Comparison of ENCODE assay signal across 11 cellular contexts in the genomic region with DNA sequence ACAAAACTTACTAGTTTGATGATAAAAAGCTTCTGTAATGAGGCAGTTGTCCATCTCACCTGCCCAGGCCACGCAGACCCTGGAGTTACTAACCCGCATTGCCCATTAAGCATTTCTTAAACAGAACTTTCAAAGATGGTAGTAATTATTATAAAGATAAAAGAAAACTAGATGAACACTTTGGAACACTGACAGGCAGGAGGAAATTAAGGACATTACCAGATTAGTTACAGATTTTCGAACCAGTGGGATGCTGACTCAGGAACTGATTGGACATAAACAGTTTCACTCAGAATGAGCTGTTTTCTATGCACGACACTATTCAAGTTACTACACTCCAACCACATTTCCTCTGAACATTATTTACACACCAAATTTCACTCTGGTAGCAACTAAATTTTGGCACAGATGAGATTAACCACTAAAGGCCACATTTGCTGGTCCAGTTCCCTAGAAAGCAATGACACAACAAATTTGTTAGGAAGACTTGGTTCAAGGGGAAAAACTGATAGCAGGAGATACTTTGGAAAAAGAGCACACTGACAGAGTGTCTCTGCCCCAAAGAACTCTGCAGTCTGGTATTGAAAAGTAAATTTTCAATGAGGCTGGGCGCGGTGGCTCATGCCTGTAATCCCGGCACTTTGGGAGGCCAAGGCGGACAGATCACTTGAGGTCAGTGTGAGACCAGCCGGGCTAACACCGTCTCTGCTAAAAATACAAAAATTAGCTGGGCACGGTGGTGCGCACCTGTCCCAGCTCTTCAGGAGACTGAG. TPM values are rescaled to one million over a fixed set of nuclear protein-coding genes. Genes with fewer than 3 reads are reported as not detected.
DNase-seq lines count a peak whose midpoint lies in the region; ATAC-seq, FAIRE-seq and TF ChIP-seq lines count a peak whose summit lies in the region.
"Had no signal": no experiment of that assay in that cellular context is flagged by ENCODE, and none has a peak within 500 bp of the region (broad histone marks: within the 10 kb centered on the region; RNA-seq: fewer than 3 reads in every experiment).

No MANE protein-coding gene starts in this region.

- H3K4me2 ChIP-seq in HepG2 (ENCODE audit: low read depth, low read length), result no peak overlapping the region

- DNase-seq in AG09309 (ENCODE audit: low read depth), result peak; percentile 43
- DNase-seq in activated CD8-positive, alpha-beta memory T cell treated with anti-CD3 and anti-CD28 coated beads, Interleukin-2, amount 10 ng/mL, durations not matched to agents 7 days and 5 days, result peak; percentile 35
- no peak for DNase-seq in HepG2 (ENCODE audit: low spot score)
- DNase-seq in NCI-H345 (lab: John Stamatoyannopoulos, UW), result no peak
- no peak for DNase-seq in colonic mucosa
- no peak for DNase-seq in dermis blood vessel endothelial cell
- no peak for DNase-seq in NCI-H1417 treated with DMSO at 0.1 percent for 48 hours (lab: John Stamatoyannopoulos, UW)
- DNase-seq: left ventricle myocardium inferior; NCI-H2171 treated with DMSO at 0.1 percent for 48 hours; stimulated activated CD4-positive, alpha-beta T cell treated with anti-CD3 and anti-CD28 coated beads, Interleukin-4, amount 100 ng/mL, for 4 hours had no signal

- peak overlapping the region; percentile 53 for H3K27ac Mint-ChIP-seq in activated CD8-positive, alpha-beta memory T cell treated with anti-CD3 and anti-CD28 coated beads, Interleukin-2, amount 10 ng/mL, durations not matched to agents 7 days and 5 days

- CTCF ChIA-PET in activated CD8-positive, alpha-beta memory T cell treated with anti-CD3 and anti-CD28 coated beads, Interleukin-2, amount 10 ng/mL, durations not matched to agents 7 days and 5 days (lab: Charles Lee), result interaction anchor here (0.8 to 5.2 kb wide), 5 partner anchors 9 to 101 kb away, joined by 3 to 28 read pairs (median 4); a partner anchor contains a TSS
- CTCF ChIA-PET in HepG2 (lab: Yijun Ruan, JAX; ENCODE audit: low intra/inter-chr PET ratio, low total read pairs), result no interaction called here

- POLR2A ChIA-PET in HepG2 (lab: Yijun Ruan, JAX), result interaction anchor here (1.0 to 23.6 kb wide), 12 partner anchors 8 to 247 kb away, joined by 3 to 319 read pairs (median 10); a partner anchor contains a TSS

- H3K9me3 ChIP-seq in HepG2 (ENCODE audit: low read length) (no peaks in the 10 kb centered on the region), colonic mucosa (no peaks in the 10 kb centered on the region)
- H3K9me3 ChIP-seq: left ventricle myocardium inferior had no signal

- intact Hi-C loops in HepG2 (cut with micrococcal nuclease; ENCODE audit: unreplicated experiment) (no loop called here), colonic mucosa (cut with DNase I) (loop anchor here (10.0 kb wide), 1 partner anchor 237 kb away; no protein-coding TSS in a partner anchor)

- FAIRE-seq in HepG2 (lab: Jason Lieb, UNC), result no peak

- H3K4me3 ChIP-seq in AG09309 (ENCODE audit: control insufficient read depth, low read depth, low read length) (no peak overlapping the region), HepG2 (replicated peaks in 1 of 3; ENCODE audit: insufficient read depth in 1 of 3, low read depth in 2 of 3, low read length in 3 of 3) (no peak overlapping the region), colonic mucosa (no peak overlapping the region)
- H3K4me3 ChIP-seq: left ventricle myocardium inferior had no signal

- WGBS in HepG2 (ENCODE audit: low lambda C conversion rate), result 97% methylated on average over 12 of the region's 12 CpGs

- no peaks in the 10 kb centered on the region for H3K27me3 Mint-ChIP-seq in activated CD8-positive, alpha-beta memory T cell treated with anti-CD3 and anti-CD28 coated beads, Interleukin-2, amount 10 ng/mL, durations not matched to agents 7 days and 5 days

- H3K79me2 ChIP-seq in HepG2 (ENCODE audit: insufficient read depth, low read length), result peaks cover 36% of the 10 kb centered on the region

- H3K9me3 Mint-ChIP-seq in activated CD8-positive, alpha-beta memory T cell treated with anti-CD3 and anti-CD28 coated beads, Interleukin-2, amount 10 ng/mL, durations not matched to agents 7 days and 5 days (ENCODE audit: low read depth), result no peaks in the 10 kb centered on the region

- peak; percentile 55; the same call in 1 of the 2 replicates for TF ChIP-seq RAD21 in HepG2 (CRISPR knock-in tag; IDR thresholded peaks at IDR 0.05)

- TF ChIP-seq CTCF in AG09309 (IDR thresholded peaks at IDR 0.05; ENCODE audit: control insufficient read depth, insufficient read depth, low read depth, low read length, missing control alignments) (no peak), HepG2 (CRISPR knock-in tag; IDR thresholded peaks at IDR 0.05) (no peak), colonic mucosa (IDR thresholded peaks at IDR 0.05) (no peak)

- BruUV-seq in HepG2 (replicated peaks; lab: Mats Ljungman, UMichigan), result no TSS peak

- H3K4me1 ChIP-seq in HepG2 (ENCODE audit: insufficient read depth, low read length), result peaks cover 25% of the 10 kb centered on the region
- no peaks in the 10 kb centered on the region for H3K4me1 ChIP-seq in colonic mucosa

- H2AFZ ChIP-seq in HepG2 (ENCODE audit: low read length), result no peak overlapping the region

- peaks cover 19 to 50% of the 10 kb centered on the region in 2 experiments for H3K36me3 ChIP-seq in HepG2 (replicated peaks in 1 of 2; ENCODE audit: control insufficient read depth in 1 of 2, insufficient read depth in 2 of 2, low read length in 2 of 2)
- H3K36me3 ChIP-seq in colonic mucosa, result peaks cover 28% of the 10 kb centered on the region

- TF ChIP-seq EP300 in HepG2 (IDR thresholded peaks at IDR 0.05; ENCODE audit: low read depth in 2 of 2, low read length in 2 of 2), result no peak
- TF ChIP-seq EP300 in HepG2 (CRISPR knock-in tag; IDR thresholded peaks at IDR 0.05; ENCODE audit: borderline replicate concordance), result no peak

- H3K27me3 ChIP-seq in HepG2 (ENCODE audit: control insufficient read depth in 1 of 2, insufficient read depth in 2 of 2, low read length in 2 of 2), result no peaks in the 10 kb centered on the region; a peak in 1 of 5 replicates
- H3K27me3 ChIP-seq in colonic mucosa, result no peaks in the 10 kb centered on the region

- peaks cover 46% of the 10 kb centered on the region for H3K36me3 Mint-ChIP-seq in activated CD8-positive, alpha-beta memory T cell treated with anti-CD3 and anti-CD28 coated beads, Interleukin-2, amount 10 ng/mL, durations not matched to agents 7 days and 5 days

- H3K9ac ChIP-seq in HepG2 (ENCODE audit: insufficient read depth, low read depth, low read length) (no peak overlapping the region), colonic mucosa (ENCODE audit: low read depth in 2 of 2, low read length in 2 of 2) (no peak overlapping the region)

- in situ Hi-C loops in HepG2 (cut with HindIII; ENCODE audit: extremely low pct_ligation_motif_present, low pct_unique_long_range_greater_than_20kb), result no loop called here

- peaks cover 48% of the 10 kb centered on the region for H4K20me1 ChIP-seq in HepG2 (ENCODE audit: insufficient read depth, low read length)

- TF ChIP-seq POLR2A in GM19193 (IDR thresholded peaks at IDR 0.05; ENCODE audit: extremely low read depth, insufficient read depth, insufficient read length) (peak; percentile 26), HepG2 (IDR thresholded peaks at IDR 0.05; ENCODE audit: insufficient read depth in 1 of 2, low read depth in 2 of 2, low read length in 2 of 2) (peak in 1 of 2 experiments; percentile 57)

- peaks cover 48% of the 10 kb centered on the region for H3K4me1 Mint-ChIP-seq in activated CD8-positive, alpha-beta memory T cell treated with anti-CD3 and anti-CD28 coated beads, Interleukin-2, amount 10 ng/mL, durations not matched to agents 7 days and 5 days

- peak overlapping the region; percentile 26 for H3K27ac ChIP-seq in HepG2 (ENCODE audit: extremely low read length, insufficient read depth, low read length)
- H3K27ac ChIP-seq in colonic mucosa, result no peak overlapping the region
- H3K27ac ChIP-seq: left ventricle myocardium inferior had no signal

- H3K4me3 Mint-ChIP-seq in activated CD8-positive, alpha-beta memory T cell treated with anti-CD3 and anti-CD28 coated beads, Interleukin-2, amount 10 ng/mL, durations not matched to agents 7 days and 5 days, result peak overlapping the region; percentile 14

- no peak for ATAC-seq in activated CD8-positive, alpha-beta memory T cell treated with anti-CD3 and anti-CD28 coated beads, Interleukin-2, amount 10 ng/mL, durations not matched to agents 7 days and 5 days
- ATAC-seq in HepG2, result no peak

RNA-seq across cellular contexts. Expression of a gene that starts 3.0 kb away (rescaled TPM):
- total RNA-seq in activated CD8-positive, alpha-beta memory T cell treated with anti-CD3 and anti-CD28 coated beads, Interleukin-2, amount 10 ng/mL, durations not matched to agents 7 days and 5 days, result 100 to 1,000 TPM; 115 to 122 TPM
- total RNA-seq in HepG2 (2016; rRNA removed; fragmentation: Illumina TruSeq; extraction: Trizol) (636 and 726 TPM in 2 replicates), colonic mucosa (100 to 1,000 TPM; 189 to 268 TPM), dermis blood vessel endothelial cell (104 and 241 TPM in 2 replicates)
- 328 and 530 TPM in 2 replicates for total RNA-seq in HepG2 (2016; cell fraction: cytosol; rRNA removed; fragmentation: Illumina TruSeq; extraction: Trizol; ENCODE audit: low read depth)
- total RNA-seq in HepG2 (2016; cell fraction: insoluble cytoplasmic fraction; rRNA removed; fragmentation: Illumina TruSeq; extraction: Trizol), result 687 and 846 TPM in 2 replicates
- 460 and 632 TPM in 2 replicates for total RNA-seq in HepG2 (2016; cell fraction: membrane; rRNA removed; fragmentation: Illumina TruSeq; extraction: Trizol)
- total RNA-seq in HepG2 (2016; cell fraction: nucleus; rRNA removed; fragmentation: Illumina TruSeq; extraction: Trizol), result 223 and 226 TPM in 2 replicates
- 688 and 755 TPM in 2 replicates for polyA plus RNA-seq in HepG2 (2011; rRNA removed)
- polyA plus RNA-seq in HepG2 (2011; cell fraction: cytosol; rRNA removed), result 1,254 and 1,646 TPM in 2 replicates
- 503 and 546 TPM in 2 replicates for polyA plus RNA-seq in HepG2 (2011; cell fraction: nucleus; rRNA removed)
- polyA plus RNA-seq in HepG2 (2012), result 282 and 451 TPM in 2 replicates
- polyA plus RNA-seq in HepG2 (2016; cell fraction: cytosol; fragmentation: Illumina TruSeq; extraction: Trizol; ENCODE audit: low read depth), result 292 and 453 TPM in 2 replicates
- 479 and 541 TPM in 2 replicates for polyA plus RNA-seq in HepG2 (2016; cell fraction: insoluble cytoplasmic fraction; fragmentation: Illumina TruSeq; extraction: Trizol; ENCODE audit: low read depth)
- 317 and 387 TPM in 2 replicates for polyA plus RNA-seq in HepG2 (2016; cell fraction: membrane; fragmentation: Illumina TruSeq; extraction: Trizol; ENCODE audit: low read depth)
- 282 and 344 TPM in 2 replicates for polyA plus RNA-seq in HepG2 (2016; cell fraction: nucleus; fragmentation: Illumina TruSeq; extraction: Trizol; ENCODE audit: insufficient read depth, low read depth)
- polyA minus RNA-seq in HepG2 (2011; rRNA and poly(A)+ RNA removed; ENCODE audit: low replicate concordance), result 60.0 and 169 TPM in 2 replicates
- polyA minus RNA-seq in HepG2 (2011; cell fraction: cytosol; rRNA and poly(A)+ RNA removed), result 79.8 and 108 TPM in 2 replicates
- polyA minus RNA-seq in HepG2 (2011; cell fraction: nucleus; rRNA and poly(A)+ RNA removed), result 30.8 and 37.7 TPM in 2 replicates

RNA-seq across cellular contexts. Expression of a gene that starts 3.1 kb away (rescaled TPM):
- 10 to 100 TPM; 34.6 to 35.1 TPM for total RNA-seq in activated CD8-positive, alpha-beta memory T cell treated with anti-CD3 and anti-CD28 coated beads, Interleukin-2, amount 10 ng/mL, durations not matched to agents 7 days and 5 days
- total RNA-seq in HepG2 (2016; rRNA removed; fragmentation: Illumina TruSeq; extraction: Trizol) (88.1 and 94.4 TPM in 2 replicates), colonic mucosa (10 to 100 TPM; 42.0 to 45.1 TPM), dermis blood vessel endothelial cell (12.8 and 28.0 TPM in 2 replicates)
- total RNA-seq in HepG2 (2016; cell fraction: cytosol; rRNA removed; fragmentation: Illumina TruSeq; extraction: Trizol; ENCODE audit: low read depth), result 7.6 and 8.7 TPM in 2 replicates
- total RNA-seq in HepG2 (2016; cell fraction: insoluble cytoplasmic fraction; rRNA removed; fragmentation: Illumina TruSeq; extraction: Trizol), result 82.1 and 92.4 TPM in 2 replicates
- 25.4 and 28.4 TPM in 2 replicates for total RNA-seq in HepG2 (2016; cell fraction: membrane; rRNA removed; fragmentation: Illumina TruSeq; extraction: Trizol)
- total RNA-seq in HepG2 (2016; cell fraction: nucleus; rRNA removed; fragmentation: Illumina TruSeq; extraction: Trizol), result 45.9 and 47.9 TPM in 2 replicates
- polyA plus RNA-seq in HepG2 (2011; rRNA removed), result 61.8 and 65.9 TPM in 2 replicates
- polyA plus RNA-seq in HepG2 (2011; cell fraction: cytosol; rRNA removed), result 56.2 and 69.5 TPM in 2 replicates
- polyA plus RNA-seq in HepG2 (2011; cell fraction: nucleus; rRNA removed), result 70.7 and 72.8 TPM in 2 replicates
- polyA plus RNA-seq in HepG2 (2012), result 36.7 and 39.1 TPM in 2 replicates
- 6.5 and 6.6 TPM in 2 replicates for polyA plus RNA-seq in HepG2 (2016; cell fraction: cytosol; fragmentation: Illumina TruSeq; extraction: Trizol; ENCODE audit: low read depth)
- polyA plus RNA-seq in HepG2 (2016; cell fraction: insoluble cytoplasmic fraction; fragmentation: Illumina TruSeq; extraction: Trizol; ENCODE audit: low read depth), result 86.7 and 90.3 TPM in 2 replicates
- 16.6 and 16.9 TPM in 2 replicates for polyA plus RNA-seq in HepG2 (2016; cell fraction: membrane; fragmentation: Illumina TruSeq; extraction: Trizol; ENCODE audit: low read depth)
- 69.1 and 70.6 TPM in 2 replicates for polyA plus RNA-seq in HepG2 (2016; cell fraction: nucleus; fragmentation: Illumina TruSeq; extraction: Trizol; ENCODE audit: insufficient read depth, low read depth)
- polyA minus RNA-seq in HepG2 (2011; rRNA and poly(A)+ RNA removed; ENCODE audit: low replicate concordance), result 67.9 and 114 TPM in 2 replicates
- polyA minus RNA-seq in HepG2 (2011; cell fraction: cytosol; rRNA and poly(A)+ RNA removed), result 23.0 and 27.1 TPM in 2 replicates
- polyA minus RNA-seq in HepG2 (2011; cell fraction: nucleus; rRNA and poly(A)+ RNA removed), result 20.9 and 23.7 TPM in 2 replicates

RNA-seq across cellular contexts. Expression of a gene that starts 37.5 kb away (rescaled TPM):
- total RNA-seq in activated CD8-positive, alpha-beta memory T cell treated with anti-CD3 and anti-CD28 coated beads, Interleukin-2, amount 10 ng/mL, durations not matched to agents 7 days and 5 days, result 100 to 1,000 TPM; 277 to 286 TPM
- total RNA-seq in HepG2 (2016; rRNA removed; fragmentation: Illumina TruSeq; extraction: Trizol), result 431 and 439 TPM in 2 replicates
- total RNA-seq in HepG2 (2016; cell fraction: cytosol; rRNA removed; fragmentation: Illumina TruSeq; extraction: Trizol; ENCODE audit: low read depth), result 101 and 106 TPM in 2 replicates
- 375 and 428 TPM in 2 replicates for total RNA-seq in HepG2 (2016; cell fraction: insoluble cytoplasmic fraction; rRNA removed; fragmentation: Illumina TruSeq; extraction: Trizol)
- 226 and 229 TPM in 2 replicates for total RNA-seq in HepG2 (2016; cell fraction: membrane; rRNA removed; fragmentation: Illumina TruSeq; extraction: Trizol)
- total RNA-seq in HepG2 (2016; cell fraction: nucleus; rRNA removed; fragmentation: Illumina TruSeq; extraction: Trizol), result 227 and 285 TPM in 2 replicates
- 369 and 408 TPM in 2 replicates for polyA plus RNA-seq in HepG2 (2011; rRNA removed)
- polyA plus RNA-seq in HepG2 (2011; cell fraction: cytosol; rRNA removed), result 458 and 619 TPM in 2 replicates
- 810 and 933 TPM in 2 replicates for polyA plus RNA-seq in HepG2 (2011; cell fraction: nucleus; rRNA removed)
- 457 and 478 TPM in 2 replicates for polyA plus RNA-seq in HepG2 (2012)
- polyA plus RNA-seq in HepG2 (2016; cell fraction: cytosol; fragmentation: Illumina TruSeq; extraction: Trizol; ENCODE audit: low read depth), result 121 and 137 TPM in 2 replicates
- 374 and 508 TPM in 2 replicates for polyA plus RNA-seq in HepG2 (2016; cell fraction: insoluble cytoplasmic fraction; fragmentation: Illumina TruSeq; extraction: Trizol; ENCODE audit: low read depth)
- 213 and 247 TPM in 2 replicates for polyA plus RNA-seq in HepG2 (2016; cell fraction: membrane; fragmentation: Illumina TruSeq; extraction: Trizol; ENCODE audit: low read depth)
- 541 and 549 TPM in 2 replicates for polyA plus RNA-seq in HepG2 (2016; cell fraction: nucleus; fragmentation: Illumina TruSeq; extraction: Trizol; ENCODE audit: insufficient read depth, low read depth)
- polyA minus RNA-seq in HepG2 (2011; rRNA and poly(A)+ RNA removed; ENCODE audit: low replicate concordance), result 283 and 707 TPM in 2 replicates
- polyA minus RNA-seq in HepG2 (2011; cell fraction: cytosol; rRNA and poly(A)+ RNA removed), result 243 and 283 TPM in 2 replicates
- polyA minus RNA-seq in HepG2 (2011; cell fraction: nucleus; rRNA and poly(A)+ RNA removed), result 258 and 260 TPM in 2 replicates
- 100 to 1,000 TPM; 137 to 152 TPM for total RNA-seq in colonic mucosa
- 94.5 and 159 TPM in 2 replicates for total RNA-seq in dermis blood vessel endothelial cell

RNA-seq across cellular contexts. Expression of a gene that starts 37.5 kb away (rescaled TPM):
- 100 to 1,000 TPM; 101 to 137 TPM for total RNA-seq in activated CD8-positive, alpha-beta memory T cell treated with anti-CD3 and anti-CD28 coated beads, Interleukin-2, amount 10 ng/mL, durations not matched to agents 7 days and 5 days
- total RNA-seq in HepG2 (2016; rRNA removed; fragmentation: Illumina TruSeq; extraction: Trizol) (104 and 111 TPM in 2 replicates), colonic mucosa (10 to 100 TPM; 63.8 to 74.5 TPM), dermis blood vessel endothelial cell (42.5 and 58.1 TPM in 2 replicates)
- 14.8 and 16.3 TPM in 2 replicates for total RNA-seq in HepG2 (2016; cell fraction: cytosol; rRNA removed; fragmentation: Illumina TruSeq; extraction: Trizol; ENCODE audit: low read depth)
- total RNA-seq in HepG2 (2016; cell fraction: insoluble cytoplasmic fraction; rRNA removed; fragmentation: Illumina TruSeq; extraction: Trizol), result 99.0 and 104 TPM in 2 replicates
- total RNA-seq in HepG2 (2016; cell fraction: membrane; rRNA removed; fragmentation: Illumina TruSeq; extraction: Trizol), result 35.0 and 42.5 TPM in 2 replicates
- total RNA-seq in HepG2 (2016; cell fraction: nucleus; rRNA removed; fragmentation: Illumina TruSeq; extraction: Trizol), result 73.6 and 78.3 TPM in 2 replicates
- polyA plus RNA-seq in HepG2 (2011; rRNA removed), result 84.9 and 97.9 TPM in 2 replicates
- polyA plus RNA-seq in HepG2 (2011; cell fraction: cytosol; rRNA removed), result 68.6 and 77.9 TPM in 2 replicates
- 101 and 129 TPM in 2 replicates for polyA plus RNA-seq in HepG2 (2011; cell fraction: nucleus; rRNA removed)
- polyA plus RNA-seq in HepG2 (2012), result 41.4 and 42.7 TPM in 2 replicates
- 1.7 and 2.2 TPM in 2 replicates for polyA plus RNA-seq in HepG2 (2016; cell fraction: cytosol; fragmentation: Illumina TruSeq; extraction: Trizol; ENCODE audit: low read depth)
- 58.1 and 68.5 TPM in 2 replicates for polyA plus RNA-seq in HepG2 (2016; cell fraction: insoluble cytoplasmic fraction; fragmentation: Illumina TruSeq; extraction: Trizol; ENCODE audit: low read depth)
- polyA plus RNA-seq in HepG2 (2016; cell fraction: membrane; fragmentation: Illumina TruSeq; extraction: Trizol; ENCODE audit: low read depth), result 8.8 and 10.1 TPM in 2 replicates
- polyA plus RNA-seq in HepG2 (2016; cell fraction: nucleus; fragmentation: Illumina TruSeq; extraction: Trizol; ENCODE audit: insufficient read depth, low read depth), result 74.6 and 75.6 TPM in 2 replicates
- polyA minus RNA-seq in HepG2 (2011; rRNA and poly(A)+ RNA removed; ENCODE audit: low replicate concordance), result 373 and 464 TPM in 2 replicates
- polyA minus RNA-seq in HepG2 (2011; cell fraction: cytosol; rRNA and poly(A)+ RNA removed), result 67.4 and 80.5 TPM in 2 replicates
- polyA minus RNA-seq in HepG2 (2011; cell fraction: nucleus; rRNA and poly(A)+ RNA removed), result 128 and 140 TPM in 2 replicates

RNA-seq across cellular contexts. Expression of a gene that starts 39.8 kb away (rescaled TPM):
- total RNA-seq in activated CD8-positive, alpha-beta memory T cell treated with anti-CD3 and anti-CD28 coated beads, Interleukin-2, amount 10 ng/mL, durations not matched to agents 7 days and 5 days, result 100 to 1,000 TPM; 357 to 360 TPM
- total RNA-seq in HepG2 (2016; rRNA removed; fragmentation: Illumina TruSeq; extraction: Trizol) (431 and 788 TPM in 2 replicates), colonic mucosa (100 to 1,000 TPM; 228 to 248 TPM), dermis blood vessel endothelial cell (250 and 362 TPM in 2 replicates)
- total RNA-seq in HepG2 (2016; cell fraction: cytosol; rRNA removed; fragmentation: Illumina TruSeq; extraction: Trizol; ENCODE audit: low read depth), result 862 and 1,011 TPM in 2 replicates
- total RNA-seq in HepG2 (2016; cell fraction: insoluble cytoplasmic fraction; rRNA removed; fragmentation: Illumina TruSeq; extraction: Trizol), result 445 and 791 TPM in 2 replicates
- 352 and 417 TPM in 2 replicates for total RNA-seq in HepG2 (2016; cell fraction: membrane; rRNA removed; fragmentation: Illumina TruSeq; extraction: Trizol)
- total RNA-seq in HepG2 (2016; cell fraction: nucleus; rRNA removed; fragmentation: Illumina TruSeq; extraction: Trizol), result 1,469 and 1,561 TPM in 2 replicates
- 859 and 920 TPM in 2 replicates for polyA plus RNA-seq in HepG2 (2011; rRNA removed)
- polyA plus RNA-seq in HepG2 (2011; cell fraction: cytosol; rRNA removed), result 89.0 and 133 TPM in 2 replicates
- polyA plus RNA-seq in HepG2 (2011; cell fraction: nucleus; rRNA removed), result 3,125 and 3,321 TPM in 2 replicates
- polyA plus RNA-seq in HepG2 (2012), result 867 and 961 TPM in 2 replicates
- polyA plus RNA-seq in HepG2 (2016; cell fraction: cytosol; fragmentation: Illumina TruSeq; extraction: Trizol; ENCODE audit: low read depth), result 47.3 and 51.7 TPM in 2 replicates
- polyA plus RNA-seq in HepG2 (2016; cell fraction: insoluble cytoplasmic fraction; fragmentation: Illumina TruSeq; extraction: Trizol; ENCODE audit: low read depth), result 339 and 360 TPM in 2 replicates
- 79.3 and 86.7 TPM in 2 replicates for polyA plus RNA-seq in HepG2 (2016; cell fraction: membrane; fragmentation: Illumina TruSeq; extraction: Trizol; ENCODE audit: low read depth)
- polyA plus RNA-seq in HepG2 (2016; cell fraction: nucleus; fragmentation: Illumina TruSeq; extraction: Trizol; ENCODE audit: insufficient read depth, low read depth), result 2,644 and 2,668 TPM in 2 replicates
- 166 and 263 TPM in 2 replicates for polyA minus RNA-seq in HepG2 (2011; rRNA and poly(A)+ RNA removed; ENCODE audit: low replicate concordance)
- polyA minus RNA-seq in HepG2 (2011; cell fraction: cytosol; rRNA and poly(A)+ RNA removed), result 91.3 and 98.3 TPM in 2 replicates
- 2,261 and 2,868 TPM in 2 replicates for polyA minus RNA-seq in HepG2 (2011; cell fraction: nucleus; rRNA and poly(A)+ RNA removed)

Comparison
In these comparisons a context has a peak if more than half of its experiments do, and no peak if none do; other contexts are left out.
1. DNase-seq: peak in AG09309 (single experiment) and activated CD8-positive, alpha-beta memory T cell treated with anti-CD3 and anti-CD28 coated beads, Interleukin-2, amount 10 ng/mL, durations not matched to agents 7 days and 5 days (single experiment); none in HepG2 (single experiment), NCI-H345 (single experiment), colonic mucosa (single experiment), dermis blood vessel endothelial cell (single experiment) and NCI-H1417 treated with DMSO at 0.1 percent for 48 hours (single experiment).